In genomic region chr4:77036206-77036605, GRCh38 we compare ENCODE assay signal across 19 cellular contexts. TPM values are rescaled to one million over a fixed set of nuclear protein-coding genes. Genes with fewer than 3 reads are reported as not detected.
A peak's percentile ranks its signal among the peaks of the same experiment; 100 is the strongest.
DNase-seq lines count a peak whose midpoint lies in the region; ATAC-seq and TF ChIP-seq lines count a peak whose summit lies in the region.
"Had no signal": no experiment of that assay in that cellular context is flagged by ENCODE, and none has a peak within 500 bp of the region (broad histone marks: within the 10 kb centered on the region; RNA-seq: fewer than 3 reads in every experiment).

No MANE protein-coding gene starts in this region.

- H3K79me2 ChIP-seq in fibroblast of lung (ENCODE audit: control insufficient read depth, insufficient read depth, low read length) (no peaks in the 10 kb centered on the region), osteoblast (ENCODE audit: insufficient read depth, low read length) (peaks cover 2% of the 10 kb centered on the region)

- ATAC-seq in HG03469 (IDR thresholded peaks at IDR 0.05; ENCODE audit: unreplicated experiment): no peak
- no peak for ATAC-seq in CD4-positive, alpha-beta T cell (ENCODE audit: poor library complexity)
- ATAC-seq in GM21619 (IDR thresholded peaks at IDR 0.05; ENCODE audit: unreplicated experiment): no peak

- DNase-seq in AG10803 (ENCODE audit: low read depth) (peak; percentile 98), adipocyte (ENCODE audit: low read depth) (peak; percentile 96), fibroblast of lung (ENCODE audit: low read depth in 2 of 2) (peak; percentile 95 to 97), osteoblast (ENCODE audit: insufficient read length, low spot score, missing footprints) (no peak)
- DNase-seq in CD4-positive, alpha-beta T cell: no peak
- no peak for DNase-seq in activated T-cell treated with anti-CD3 and anti-CD28 coated beads, Interleukin-2, amount 50 U/mL, for 1 hour
- DNase-seq: activated CD4-positive, alpha-beta T cell treated with anti-CD3 and anti-CD28 coated beads, Interleukin-2, amount 50 U/mL, for 1 hour; activated naive CD8-positive, alpha-beta T cell treated with anti-CD3 and anti-CD28 coated beads, Interleukin-2, amount 10 ng/mL, durations not matched to agents 7 days and 5 days; activated T-cell treated with anti-CD3 and anti-CD28 coated beads, Interleukin-2, amount 50 U/mL, for 48 hours; BE2C; islet precursor cell; NCI-H2081; NCI-H526; OCI-M1; stimulated activated CD4-positive, alpha-beta T cell treated with anti-CD3 and anti-CD28 coated beads, Interleukin-2, amount 100 ng/mL, for 24 hours; substantia nigra had no signal

- CTCF ChIA-PET in CD4-positive, alpha-beta T cell (lab: Charles Lee): no interaction called here

- intact Hi-C loops in CD4-positive, alpha-beta T cell (cut with DNase I, micrococcal nuclease): no loop called here

- H3K27me3 Mint-ChIP-seq in CD4-positive, alpha-beta T cell: no peaks in the 10 kb centered on the region
- H3K27me3 Mint-ChIP-seq: activated naive CD8-positive, alpha-beta T cell treated with anti-CD3 and anti-CD28 coated beads, Interleukin-2, amount 10 ng/mL, durations not matched to agents 7 days and 5 days had no signal

- TF ChIP-seq CTCF in AG10803 (conservative IDR thresholded peaks at IDR 0.05; ENCODE audit: low read length) (no peak), fibroblast of lung (conservative IDR thresholded peaks at IDR 0.05 in 1 of 2, IDR thresholded peaks at IDR 0.05 in 1 of 2; ENCODE audit: low read depth in 1 of 2, low read length in 2 of 2) (no peak), osteoblast (IDR thresholded peaks at IDR 0.05; ENCODE audit: extremely low read depth, low read depth, low read length) (no peak)
- no peak for TF ChIP-seq CTCF in CD4-positive, alpha-beta T cell (IDR thresholded peaks at IDR 0.05)

- peaks cover 93% of the 10 kb centered on the region for H3K36me3 ChIP-seq in adipocyte (ENCODE audit: control insufficient read depth, insufficient read depth, low read length, severe bottlenecking)
- H3K36me3 ChIP-seq in fibroblast of lung (ENCODE audit: control insufficient read depth, insufficient read depth, low read length): peaks cover 18% of the 10 kb centered on the region
- H3K36me3 ChIP-seq in osteoblast (ENCODE audit: insufficient read depth, low read length): peaks cover 73% of the 10 kb centered on the region

- no peak overlapping the region for H3K4me3 Mint-ChIP-seq in CD4-positive, alpha-beta T cell
- H3K4me3 Mint-ChIP-seq: activated naive CD8-positive, alpha-beta T cell treated with anti-CD3 and anti-CD28 coated beads, Interleukin-2, amount 10 ng/mL, durations not matched to agents 7 days and 5 days had no signal

- no peaks in the 10 kb centered on the region for H3K9me3 Mint-ChIP-seq in CD4-positive, alpha-beta T cell
- H3K9me3 Mint-ChIP-seq: activated naive CD8-positive, alpha-beta T cell treated with anti-CD3 and anti-CD28 coated beads, Interleukin-2, amount 10 ng/mL, durations not matched to agents 7 days and 5 days had no signal

- H3K4me2 ChIP-seq in fibroblast of lung (ENCODE audit: extremely low read depth, insufficient read depth, low read length) (peak overlapping the region; percentile 49), osteoblast (ENCODE audit: insufficient read depth, low read length) (peak overlapping the region; percentile 49)

- H3K27ac ChIP-seq in fibroblast of lung (ENCODE audit: insufficient read depth, low read length) (peak overlapping the region; percentile 64), osteoblast (ENCODE audit: low read depth, low read length) (peak overlapping the region; percentile 83)
- no peak overlapping the region for H3K27ac ChIP-seq in CD4-positive, alpha-beta T cell (ENCODE audit: low read depth, low read length)
- H3K27ac ChIP-seq: SK-N-MC had no signal

- H3K4me1 Mint-ChIP-seq in CD4-positive, alpha-beta T cell (ENCODE audit: low read depth): peaks cover 15% of the 10 kb centered on the region

- H3K9ac ChIP-seq in adipocyte (ENCODE audit: low read length) (peak overlapping the region; percentile 49), fibroblast of lung (ENCODE audit: insufficient read depth, low read length) (no peak overlapping the region)

- peaks cover 15% of the 10 kb centered on the region for H3K36me3 Mint-ChIP-seq in CD4-positive, alpha-beta T cell (ENCODE audit: low read depth)

- H3K4me1 ChIP-seq in adipocyte (ENCODE audit: control insufficient read depth, insufficient read depth, low read length) (peaks cover 69% of the 10 kb centered on the region), fibroblast of lung (ENCODE audit: control insufficient read depth, extremely low read depth, insufficient read depth, low read length) (peaks cover 22% of the 10 kb centered on the region), osteoblast (ENCODE audit: insufficient read depth, low read length) (peaks cover 53% of the 10 kb centered on the region)
- H3K4me1 ChIP-seq: BE2C had no signal

- H3K9me3 ChIP-seq in adipocyte (ENCODE audit: control insufficient read depth, low read length): no peaks in the 10 kb centered on the region
- H3K9me3 ChIP-seq in fibroblast of lung (ENCODE audit: control insufficient read depth, insufficient read depth, low read depth, low read length): no peaks in the 10 kb centered on the region
- no peaks in the 10 kb centered on the region for H3K9me3 ChIP-seq in osteoblast (ENCODE audit: low read depth, low read length)
- H3K9me3 ChIP-seq in CD4-positive, alpha-beta T cell (ENCODE audit: control insufficient read depth, low read length): no peaks in the 10 kb centered on the region
- H3K9me3 ChIP-seq: BE2C had no signal

- POLR2A ChIA-PET in CD4-positive, alpha-beta T cell (lab: Charles Lee): no interaction called here

- H4K20me1 ChIP-seq in fibroblast of lung (ENCODE audit: control insufficient read depth, extremely low read depth, insufficient read depth, low read length): no peaks in the 10 kb centered on the region
- no peaks in the 10 kb centered on the region for H4K20me1 ChIP-seq in osteoblast (ENCODE audit: insufficient read depth, low read length)

- H2AFZ ChIP-seq in fibroblast of lung (ENCODE audit: low read length): no peak overlapping the region
- no peak overlapping the region for H2AFZ ChIP-seq in osteoblast (ENCODE audit: low read length)

- no peak overlapping the region for H3K27ac Mint-ChIP-seq in CD4-positive, alpha-beta T cell
- H3K27ac Mint-ChIP-seq: activated naive CD8-positive, alpha-beta T cell treated with anti-CD3 and anti-CD28 coated beads, Interleukin-2, amount 10 ng/mL, durations not matched to agents 7 days and 5 days had no signal

- H3K27me3 ChIP-seq in adipocyte (replicated peaks; ENCODE audit: control insufficient read depth, insufficient read depth, low read length) (no peaks in the 10 kb centered on the region), fibroblast of lung (ENCODE audit: control insufficient read depth, insufficient read depth, low read length) (no peaks in the 10 kb centered on the region), osteoblast (ENCODE audit: insufficient read depth, low read length) (no peaks in the 10 kb centered on the region)
- no peaks in the 10 kb centered on the region for H3K27me3 ChIP-seq in CD4-positive, alpha-beta T cell (ENCODE audit: control insufficient read depth, insufficient read depth, low read length)
- H3K27me3 ChIP-seq: BE2C had no signal

- H3K4me3 ChIP-seq in AG10803 (ENCODE audit: low read length) (no peak overlapping the region), adipocyte (ENCODE audit: low read length) (peak overlapping the region; percentile 21), fibroblast of lung (replicated peaks in 1 of 4; ENCODE audit: control extremely low read depth in 1 of 4, insufficient read depth in 1 of 4, low read depth in 3 of 4, low read length in 4 of 4) (no peak overlapping the region), osteoblast (ENCODE audit: insufficient read depth, low read length) (peak overlapping the region; percentile 1)
- H3K4me3 ChIP-seq: SK-N-MC had no signal

RNA-seq across cellular contexts. Expression of gene CCNI, which starts 39.6 kb away (rescaled TPM):
- total RNA-seq in fibroblast of lung: 117 and 151 TPM in 2 replicates
- 214 and 216 TPM in 2 replicates for polyA plus RNA-seq in fibroblast of lung
- polyA plus RNA-seq in fibroblast of lung (2012): 173 and 186 TPM in 2 replicates
- polyA minus RNA-seq in fibroblast of lung (ENCODE audit: low replicate concordance): 322 and 501 TPM in 2 replicates
- total RNA-seq in osteoblast: 229 and 243 TPM in 2 replicates
- total RNA-seq in CD4-positive, alpha-beta T cell: 100 to 1,000 TPM; 385 to 418 TPM

Comparison
In these comparisons a context has a peak if more than half of its experiments do, and no peak if none do; other contexts are left out.
1. DNase-seq: peak in AG10803 (single experiment), adipocyte (single experiment) and fibroblast of lung (2 of 2); none in osteoblast (single experiment), CD4-positive, alpha-beta T cell (0 of 10) and activated T-cell treated with anti-CD3 and anti-CD28 coated beads, Interleukin-2, amount 50 U/mL, for 1 hour (single experiment).
2. H3K4me3 ChIP-seq: peak in adipocyte (single experiment) and osteoblast (single experiment); none in AG10803 (single experiment) and fibroblast of lung (0 of 4).